Comparison of ENCODE assay signal across 2 cellular contexts in the genomic region with DNA sequence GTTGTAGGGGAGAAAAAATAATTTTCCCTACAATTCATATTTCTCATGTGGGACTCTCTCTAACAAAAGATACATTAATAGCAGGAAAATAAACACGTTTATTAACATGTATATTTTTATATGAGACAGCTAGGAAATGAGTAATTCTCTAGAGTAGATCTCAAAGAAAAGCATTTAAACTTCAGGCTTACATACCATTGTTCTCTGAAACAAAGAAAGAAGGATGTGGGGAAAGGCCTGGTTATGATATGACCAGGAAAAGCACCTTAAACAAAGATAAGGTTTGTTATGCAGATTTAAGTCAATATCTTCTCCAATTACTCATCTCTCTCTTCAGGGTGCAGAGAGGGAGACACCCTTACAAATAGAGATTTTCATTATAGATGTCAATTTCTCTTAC.
A peak's percentile ranks its signal among the peaks of the same experiment; 100 is the strongest.
TF ChIP-seq lines count a peak whose summit lies in the region.

No MANE protein-coding gene starts in this region.

TF ChIP-seq in SK-N-SH treated with all-trans-retinoic acid at 6 μM for 48 hours, 23 proteins besides CTCF, POLR2A, EP300 and RAD21 (continued from another document):
- TF ChIP-seq, protein P1, sequence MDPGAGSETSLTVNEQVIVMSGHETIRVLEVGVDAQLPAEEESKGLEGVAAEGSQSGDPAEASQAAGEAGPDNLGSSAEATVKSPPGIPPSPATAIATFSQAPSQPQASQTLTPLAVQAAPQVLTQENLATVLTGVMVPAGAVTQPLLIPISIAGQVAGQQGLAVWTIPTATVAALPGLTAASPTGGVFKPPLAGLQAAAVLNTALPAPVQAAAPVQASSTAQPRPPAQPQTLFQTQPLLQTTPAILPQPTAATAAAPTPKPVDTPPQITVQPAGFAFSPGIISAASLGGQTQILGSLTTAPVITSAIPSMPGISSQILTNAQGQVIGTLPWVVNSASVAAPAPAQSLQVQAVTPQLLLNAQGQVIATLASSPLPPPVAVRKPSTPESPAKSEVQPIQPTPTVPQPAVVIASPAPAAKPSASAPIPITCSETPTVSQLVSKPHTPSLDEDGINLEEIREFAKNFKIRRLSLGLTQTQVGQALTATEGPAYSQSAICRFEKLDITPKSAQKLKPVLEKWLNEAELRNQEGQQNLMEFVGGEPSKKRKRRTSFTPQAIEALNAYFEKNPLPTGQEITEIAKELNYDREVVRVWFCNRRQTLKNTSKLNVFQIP (CRISPR knock-in tag; IDR thresholded peaks at IDR 0.05; ENCODE audit: borderline replicate concordance, low read depth) = no peak
- TF ChIP-seq SNAI2 (CRISPR knock-in tag; IDR thresholded peaks at IDR 0.05) (no peak), ZNF8 (CRISPR knock-in tag; IDR thresholded peaks at IDR 0.05) (no peak), RARB (CRISPR knock-in tag; IDR thresholded peaks at IDR 0.05) (no peak), TOX (CRISPR knock-in tag; IDR thresholded peaks at IDR 0.05; ENCODE audit: borderline replicate concordance) (no peak), BACH2 (CRISPR knock-in tag; IDR thresholded peaks at IDR 0.05; ENCODE audit: borderline replicate concordance) (no peak), ZFP3 (CRISPR knock-in tag; IDR thresholded peaks at IDR 0.05) (no peak), ZNF565 (CRISPR knock-in tag; conservative IDR thresholded peaks at IDR 0.05; ENCODE audit: low read depth) (no peak), PPARA (CRISPR knock-in tag; IDR thresholded peaks at IDR 0.05; ENCODE audit: borderline replicate concordance) (no peak), ZC3H10 (CRISPR knock-in tag; IDR thresholded peaks at IDR 0.05) (no peak), OSR1 (CRISPR knock-in tag; IDR thresholded peaks at IDR 0.05) (no peak), ZFP30 (CRISPR knock-in tag; IDR thresholded peaks at IDR 0.05) (no peak), ZNF70 (CRISPR knock-in tag; IDR thresholded peaks at IDR 0.05) (no peak)
- TF ChIP-seq, protein P2, sequence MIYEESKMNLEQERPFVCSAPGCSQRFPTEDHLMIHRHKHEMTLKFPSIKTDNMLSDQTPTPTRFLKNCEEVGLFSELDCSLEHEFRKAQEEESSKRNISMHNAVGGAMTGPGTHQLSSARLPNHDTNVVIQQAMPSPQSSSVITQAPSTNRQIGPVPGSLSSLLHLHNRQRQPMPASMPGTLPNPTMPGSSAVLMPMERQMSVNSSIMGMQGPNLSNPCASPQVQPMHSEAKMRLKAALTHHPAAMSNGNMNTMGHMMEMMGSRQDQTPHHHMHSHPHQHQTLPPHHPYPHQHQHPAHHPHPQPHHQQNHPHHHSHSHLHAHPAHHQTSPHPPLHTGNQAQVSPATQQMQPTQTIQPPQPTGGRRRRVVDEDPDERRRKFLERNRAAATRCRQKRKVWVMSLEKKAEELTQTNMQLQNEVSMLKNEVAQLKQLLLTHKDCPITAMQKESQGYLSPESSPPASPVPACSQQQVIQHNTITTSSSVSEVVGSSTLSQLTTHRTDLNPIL (CRISPR knock-in tag; IDR thresholded peaks at IDR 0.05; ENCODE audit: low read depth) = no peak
- TF ChIP-seq, protein P3, sequence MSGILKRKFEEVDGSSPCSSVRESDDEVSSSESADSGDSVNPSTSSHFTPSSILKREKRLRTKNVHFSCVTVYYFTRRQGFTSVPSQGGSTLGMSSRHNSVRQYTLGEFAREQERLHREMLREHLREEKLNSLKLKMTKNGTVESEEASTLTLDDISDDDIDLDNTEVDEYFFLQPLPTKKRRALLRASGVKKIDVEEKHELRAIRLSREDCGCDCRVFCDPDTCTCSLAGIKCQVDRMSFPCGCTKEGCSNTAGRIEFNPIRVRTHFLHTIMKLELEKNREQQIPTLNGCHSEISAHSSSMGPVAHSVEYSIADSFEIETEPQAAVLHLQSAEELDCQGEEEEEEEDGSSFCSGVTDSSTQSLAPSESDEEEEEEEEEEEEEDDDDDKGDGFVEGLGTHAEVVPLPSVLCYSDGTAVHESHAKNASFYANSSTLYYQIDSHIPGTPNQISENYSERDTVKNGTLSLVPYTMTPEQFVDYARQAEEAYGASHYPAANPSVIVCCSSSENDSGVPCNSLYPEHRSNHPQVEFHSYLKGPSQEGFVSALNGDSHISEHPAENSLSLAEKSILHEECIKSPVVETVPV (CRISPR knock-in tag; IDR thresholded peaks at IDR 0.05) = no peak
- TF ChIP-seq, protein P4, sequence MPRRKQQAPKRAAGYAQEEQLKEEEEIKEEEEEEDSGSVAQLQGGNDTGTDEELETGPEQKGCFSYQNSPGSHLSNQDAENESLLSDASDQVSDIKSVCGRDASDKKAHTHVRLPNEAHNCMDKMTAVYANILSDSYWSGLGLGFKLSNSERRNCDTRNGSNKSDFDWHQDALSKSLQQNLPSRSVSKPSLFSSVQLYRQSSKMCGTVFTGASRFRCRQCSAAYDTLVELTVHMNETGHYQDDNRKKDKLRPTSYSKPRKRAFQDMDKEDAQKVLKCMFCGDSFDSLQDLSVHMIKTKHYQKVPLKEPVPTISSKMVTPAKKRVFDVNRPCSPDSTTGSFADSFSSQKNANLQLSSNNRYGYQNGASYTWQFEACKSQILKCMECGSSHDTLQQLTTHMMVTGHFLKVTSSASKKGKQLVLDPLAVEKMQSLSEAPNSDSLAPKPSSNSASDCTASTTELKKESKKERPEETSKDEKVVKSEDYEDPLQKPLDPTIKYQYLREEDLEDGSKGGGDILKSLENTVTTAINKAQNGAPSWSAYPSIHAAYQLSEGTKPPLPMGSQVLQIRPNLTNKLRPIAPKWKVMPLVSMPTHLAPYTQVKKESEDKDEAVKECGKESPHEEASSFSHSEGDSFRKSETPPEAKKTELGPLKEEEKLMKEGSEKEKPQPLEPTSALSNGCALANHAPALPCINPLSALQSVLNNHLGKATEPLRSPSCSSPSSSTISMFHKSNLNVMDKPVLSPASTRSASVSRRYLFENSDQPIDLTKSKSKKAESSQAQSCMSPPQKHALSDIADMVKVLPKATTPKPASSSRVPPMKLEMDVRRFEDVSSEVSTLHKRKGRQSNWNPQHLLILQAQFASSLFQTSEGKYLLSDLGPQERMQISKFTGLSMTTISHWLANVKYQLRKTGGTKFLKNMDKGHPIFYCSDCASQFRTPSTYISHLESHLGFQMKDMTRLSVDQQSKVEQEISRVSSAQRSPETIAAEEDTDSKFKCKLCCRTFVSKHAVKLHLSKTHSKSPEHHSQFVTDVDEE (CRISPR knock-in tag; IDR thresholded peaks at IDR 0.05) = no peak
- TF ChIP-seq, protein P5, sequence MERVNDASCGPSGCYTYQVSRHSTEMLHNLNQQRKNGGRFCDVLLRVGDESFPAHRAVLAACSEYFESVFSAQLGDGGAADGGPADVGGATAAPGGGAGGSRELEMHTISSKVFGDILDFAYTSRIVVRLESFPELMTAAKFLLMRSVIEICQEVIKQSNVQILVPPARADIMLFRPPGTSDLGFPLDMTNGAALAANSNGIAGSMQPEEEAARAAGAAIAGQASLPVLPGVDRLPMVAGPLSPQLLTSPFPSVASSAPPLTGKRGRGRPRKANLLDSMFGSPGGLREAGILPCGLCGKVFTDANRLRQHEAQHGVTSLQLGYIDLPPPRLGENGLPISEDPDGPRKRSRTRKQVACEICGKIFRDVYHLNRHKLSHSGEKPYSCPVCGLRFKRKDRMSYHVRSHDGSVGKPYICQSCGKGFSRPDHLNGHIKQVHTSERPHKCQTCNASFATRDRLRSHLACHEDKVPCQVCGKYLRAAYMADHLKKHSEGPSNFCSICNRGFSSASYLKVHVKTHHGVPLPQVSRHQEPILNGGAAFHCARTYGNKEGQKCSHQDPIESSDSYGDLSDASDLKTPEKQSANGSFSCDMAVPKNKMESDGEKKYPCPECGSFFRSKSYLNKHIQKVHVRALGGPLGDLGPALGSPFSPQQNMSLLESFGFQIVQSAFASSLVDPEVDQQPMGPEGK (CRISPR knock-in tag; IDR thresholded peaks at IDR 0.05; ENCODE audit: borderline replicate concordance) = no peak

TF ChIP-seq in endothelial cell of umbilical vein, 7 proteins besides CTCF, POLR2A, EP300 and RAD21 (continued from another document):
- TF ChIP-seq MYC (IDR thresholded peaks at IDR 0.05; ENCODE audit: low read depth, low read length) (no peak), GATA2 (IDR thresholded peaks at IDR 0.05; ENCODE audit: insufficient read depth, insufficient read length, low read depth, low read length) (peak; percentile 86), POLR2AphosphoS5 (IDR thresholded peaks at IDR 0.05; ENCODE audit: insufficient read depth, low read depth, low read length) (peak; percentile 32), JUN (IDR thresholded peaks at IDR 0.05; ENCODE audit: borderline replicate concordance, insufficient read depth, insufficient read length, low read depth) (peak; percentile 84), FOS (IDR thresholded peaks at IDR 0.05; ENCODE audit: borderline replicate concordance, insufficient read depth, low read length) (peak; percentile 76)
- TF ChIP-seq, protein P6, sequence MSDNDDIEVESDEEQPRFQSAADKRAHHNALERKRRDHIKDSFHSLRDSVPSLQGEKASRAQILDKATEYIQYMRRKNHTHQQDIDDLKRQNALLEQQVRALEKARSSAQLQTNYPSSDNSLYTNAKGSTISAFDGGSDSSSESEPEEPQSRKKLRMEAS (IDR thresholded peaks at IDR 0.05; ENCODE audit: insufficient read depth, insufficient read length) = no peak
TF ChIP-seq in endothelial cell of umbilical vein: peak in this region for 4.
